1 cellular context compared by ENCODE assay signal in genomic region chr6:28212510-28213212, GRCh38.
TF ChIP-seq lines count a peak whose summit lies in the region.

No MANE protein-coding gene starts in this region.

TF ChIP-seq in K562, 482 proteins besides CTCF, POLR2A, EP300 and RAD21 (continued from another document and continues in another):
- TF ChIP-seq TRIM25 (IDR thresholded peaks at IDR 0.05; ENCODE audit: borderline replicate concordance) (0 out of 2 replicates have a peak, but pooled peaks have one; percentile 38), GABPA (tag; conservative IDR thresholded peaks at IDR 0.05; ENCODE audit: low read depth) (no peak), CHAMP1 (IDR thresholded peaks at IDR 0.05) (peak; percentile 80), ZNF24 (IDR thresholded peaks at IDR 0.05) (peak; percentile 77; the same call in 1 of the 2 replicates), ZNF316 (IDR thresholded peaks at IDR 0.05) (peak; percentile 88), ZFP30 (CRISPR knock-in tag; IDR thresholded peaks at IDR 0.05; ENCODE audit: borderline replicate concordance) (no peak), POLR2AphosphoS5 (IDR thresholded peaks at IDR 0.05; ENCODE audit: control insufficient read depth, insufficient read depth, low read depth, low read length) (0 out of 2 replicates have a peak, but pooled peaks have one; percentile 34), GTF2A2 (tag; IDR thresholded peaks at IDR 0.05) (no peak), BDP1 (IDR thresholded peaks at IDR 0.05; ENCODE audit: insufficient read depth, insufficient read length) (peak; percentile 98), ID3 (CRISPR knock-in tag; IDR thresholded peaks at IDR 0.05) (no peak), ID3 (tag; IDR thresholded peaks at IDR 0.05) (peak; percentile 87; the same call in 1 of the 2 replicates), FOS (IDR thresholded peaks at IDR 0.05; ENCODE audit: extremely low read depth, insufficient read length) (peak; percentile 20), IFI16 (CRISPR knock-in tag; IDR thresholded peaks at IDR 0.05) (peak; percentile 51; the same call in 1 of the 2 replicates), ZNF609 (CRISPR knock-in tag; IDR thresholded peaks at IDR 0.05; ENCODE audit: borderline replicate concordance) (no peak), CSDE1 (IDR thresholded peaks at IDR 0.05) (peak in 1 of 2 experiments; percentile 89; a peak in 2 of 4 replicates), TARDBP (IDR thresholded peaks at IDR 0.05) (peak; percentile 84; the same call in 1 of the 2 replicates), XRCC4 (IDR thresholded peaks at IDR 0.05; ENCODE audit: extremely low read depth, insufficient read depth, insufficient read length) (no peak), ETV1 (tag; conservative IDR thresholded peaks at IDR 0.05; ENCODE audit: low read depth) (peak; percentile 5; the same call in 1 of the 2 replicates), CEBPB (tag; IDR thresholded peaks at IDR 0.05) (peak; percentile 90), SP1 (CRISPR knock-in tag; IDR thresholded peaks at IDR 0.05) (peak; percentile 93), MYNN (IDR thresholded peaks at IDR 0.05) (peak; percentile 15; the same call in 1 of the 2 replicates), MYNN (CRISPR knock-in tag; IDR thresholded peaks at IDR 0.05) (no peak), HDAC8 (tag; IDR thresholded peaks at IDR 0.05) (no peak; the same call in none of the 2 replicates), ZNF57 (CRISPR knock-in tag; IDR thresholded peaks at IDR 0.05) (no peak)
- TF ChIP-seq, protein P1, sequence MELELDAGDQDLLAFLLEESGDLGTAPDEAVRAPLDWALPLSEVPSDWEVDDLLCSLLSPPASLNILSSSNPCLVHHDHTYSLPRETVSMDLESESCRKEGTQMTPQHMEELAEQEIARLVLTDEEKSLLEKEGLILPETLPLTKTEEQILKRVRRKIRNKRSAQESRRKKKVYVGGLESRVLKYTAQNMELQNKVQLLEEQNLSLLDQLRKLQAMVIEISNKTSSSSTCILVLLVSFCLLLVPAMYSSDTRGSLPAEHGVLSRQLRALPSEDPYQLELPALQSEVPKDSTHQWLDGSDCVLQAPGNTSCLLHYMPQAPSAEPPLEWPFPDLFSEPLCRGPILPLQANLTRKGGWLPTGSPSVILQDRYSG (tag; conservative IDR thresholded peaks at IDR 0.05; ENCODE audit: low read depth), result no peak
- TF ChIP-seq, protein P2, sequence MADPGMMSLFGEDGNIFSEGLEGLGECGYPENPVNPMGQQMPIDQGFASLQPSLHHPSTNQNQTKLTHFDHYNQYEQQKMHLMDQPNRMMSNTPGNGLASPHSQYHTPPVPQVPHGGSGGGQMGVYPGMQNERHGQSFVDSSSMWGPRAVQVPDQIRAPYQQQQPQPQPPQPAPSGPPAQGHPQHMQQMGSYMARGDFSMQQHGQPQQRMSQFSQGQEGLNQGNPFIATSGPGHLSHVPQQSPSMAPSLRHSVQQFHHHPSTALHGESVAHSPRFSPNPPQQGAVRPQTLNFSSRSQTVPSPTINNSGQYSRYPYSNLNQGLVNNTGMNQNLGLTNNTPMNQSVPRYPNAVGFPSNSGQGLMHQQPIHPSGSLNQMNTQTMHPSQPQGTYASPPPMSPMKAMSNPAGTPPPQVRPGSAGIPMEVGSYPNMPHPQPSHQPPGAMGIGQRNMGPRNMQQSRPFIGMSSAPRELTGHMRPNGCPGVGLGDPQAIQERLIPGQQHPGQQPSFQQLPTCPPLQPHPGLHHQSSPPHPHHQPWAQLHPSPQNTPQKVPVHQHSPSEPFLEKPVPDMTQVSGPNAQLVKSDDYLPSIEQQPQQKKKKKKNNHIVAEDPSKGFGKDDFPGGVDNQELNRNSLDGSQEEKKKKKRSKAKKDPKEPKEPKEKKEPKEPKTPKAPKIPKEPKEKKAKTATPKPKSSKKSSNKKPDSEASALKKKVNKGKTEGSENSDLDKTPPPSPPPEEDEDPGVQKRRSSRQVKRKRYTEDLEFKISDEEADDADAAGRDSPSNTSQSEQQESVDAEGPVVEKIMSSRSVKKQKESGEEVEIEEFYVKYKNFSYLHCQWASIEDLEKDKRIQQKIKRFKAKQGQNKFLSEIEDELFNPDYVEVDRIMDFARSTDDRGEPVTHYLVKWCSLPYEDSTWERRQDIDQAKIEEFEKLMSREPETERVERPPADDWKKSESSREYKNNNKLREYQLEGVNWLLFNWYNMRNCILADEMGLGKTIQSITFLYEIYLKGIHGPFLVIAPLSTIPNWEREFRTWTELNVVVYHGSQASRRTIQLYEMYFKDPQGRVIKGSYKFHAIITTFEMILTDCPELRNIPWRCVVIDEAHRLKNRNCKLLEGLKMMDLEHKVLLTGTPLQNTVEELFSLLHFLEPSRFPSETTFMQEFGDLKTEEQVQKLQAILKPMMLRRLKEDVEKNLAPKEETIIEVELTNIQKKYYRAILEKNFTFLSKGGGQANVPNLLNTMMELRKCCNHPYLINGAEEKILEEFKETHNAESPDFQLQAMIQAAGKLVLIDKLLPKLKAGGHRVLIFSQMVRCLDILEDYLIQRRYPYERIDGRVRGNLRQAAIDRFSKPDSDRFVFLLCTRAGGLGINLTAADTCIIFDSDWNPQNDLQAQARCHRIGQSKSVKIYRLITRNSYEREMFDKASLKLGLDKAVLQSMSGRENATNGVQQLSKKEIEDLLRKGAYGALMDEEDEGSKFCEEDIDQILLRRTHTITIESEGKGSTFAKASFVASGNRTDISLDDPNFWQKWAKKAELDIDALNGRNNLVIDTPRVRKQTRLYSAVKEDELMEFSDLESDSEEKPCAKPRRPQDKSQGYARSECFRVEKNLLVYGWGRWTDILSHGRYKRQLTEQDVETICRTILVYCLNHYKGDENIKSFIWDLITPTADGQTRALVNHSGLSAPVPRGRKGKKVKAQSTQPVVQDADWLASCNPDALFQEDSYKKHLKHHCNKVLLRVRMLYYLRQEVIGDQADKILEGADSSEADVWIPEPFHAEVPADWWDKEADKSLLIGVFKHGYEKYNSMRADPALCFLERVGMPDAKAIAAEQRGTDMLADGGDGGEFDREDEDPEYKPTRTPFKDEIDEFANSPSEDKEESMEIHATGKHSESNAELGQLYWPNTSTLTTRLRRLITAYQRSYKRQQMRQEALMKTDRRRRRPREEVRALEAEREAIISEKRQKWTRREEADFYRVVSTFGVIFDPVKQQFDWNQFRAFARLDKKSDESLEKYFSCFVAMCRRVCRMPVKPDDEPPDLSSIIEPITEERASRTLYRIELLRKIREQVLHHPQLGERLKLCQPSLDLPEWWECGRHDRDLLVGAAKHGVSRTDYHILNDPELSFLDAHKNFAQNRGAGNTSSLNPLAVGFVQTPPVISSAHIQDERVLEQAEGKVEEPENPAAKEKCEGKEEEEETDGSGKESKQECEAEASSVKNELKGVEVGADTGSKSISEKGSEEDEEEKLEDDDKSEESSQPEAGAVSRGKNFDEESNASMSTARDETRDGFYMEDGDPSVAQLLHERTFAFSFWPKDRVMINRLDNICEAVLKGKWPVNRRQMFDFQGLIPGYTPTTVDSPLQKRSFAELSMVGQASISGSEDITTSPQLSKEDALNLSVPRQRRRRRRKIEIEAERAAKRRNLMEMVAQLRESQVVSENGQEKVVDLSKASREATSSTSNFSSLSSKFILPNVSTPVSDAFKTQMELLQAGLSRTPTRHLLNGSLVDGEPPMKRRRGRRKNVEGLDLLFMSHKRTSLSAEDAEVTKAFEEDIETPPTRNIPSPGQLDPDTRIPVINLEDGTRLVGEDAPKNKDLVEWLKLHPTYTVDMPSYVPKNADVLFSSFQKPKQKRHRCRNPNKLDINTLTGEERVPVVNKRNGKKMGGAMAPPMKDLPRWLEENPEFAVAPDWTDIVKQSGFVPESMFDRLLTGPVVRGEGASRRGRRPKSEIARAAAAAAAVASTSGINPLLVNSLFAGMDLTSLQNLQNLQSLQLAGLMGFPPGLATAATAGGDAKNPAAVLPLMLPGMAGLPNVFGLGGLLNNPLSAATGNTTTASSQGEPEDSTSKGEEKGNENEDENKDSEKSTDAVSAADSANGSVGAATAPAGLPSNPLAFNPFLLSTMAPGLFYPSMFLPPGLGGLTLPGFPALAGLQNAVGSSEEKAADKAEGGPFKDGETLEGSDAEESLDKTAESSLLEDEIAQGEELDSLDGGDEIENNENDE (IDR thresholded peaks at IDR 0.05; ENCODE audit: low read depth, low read length), result peak; percentile 38
- TF ChIP-seq, protein P3, sequence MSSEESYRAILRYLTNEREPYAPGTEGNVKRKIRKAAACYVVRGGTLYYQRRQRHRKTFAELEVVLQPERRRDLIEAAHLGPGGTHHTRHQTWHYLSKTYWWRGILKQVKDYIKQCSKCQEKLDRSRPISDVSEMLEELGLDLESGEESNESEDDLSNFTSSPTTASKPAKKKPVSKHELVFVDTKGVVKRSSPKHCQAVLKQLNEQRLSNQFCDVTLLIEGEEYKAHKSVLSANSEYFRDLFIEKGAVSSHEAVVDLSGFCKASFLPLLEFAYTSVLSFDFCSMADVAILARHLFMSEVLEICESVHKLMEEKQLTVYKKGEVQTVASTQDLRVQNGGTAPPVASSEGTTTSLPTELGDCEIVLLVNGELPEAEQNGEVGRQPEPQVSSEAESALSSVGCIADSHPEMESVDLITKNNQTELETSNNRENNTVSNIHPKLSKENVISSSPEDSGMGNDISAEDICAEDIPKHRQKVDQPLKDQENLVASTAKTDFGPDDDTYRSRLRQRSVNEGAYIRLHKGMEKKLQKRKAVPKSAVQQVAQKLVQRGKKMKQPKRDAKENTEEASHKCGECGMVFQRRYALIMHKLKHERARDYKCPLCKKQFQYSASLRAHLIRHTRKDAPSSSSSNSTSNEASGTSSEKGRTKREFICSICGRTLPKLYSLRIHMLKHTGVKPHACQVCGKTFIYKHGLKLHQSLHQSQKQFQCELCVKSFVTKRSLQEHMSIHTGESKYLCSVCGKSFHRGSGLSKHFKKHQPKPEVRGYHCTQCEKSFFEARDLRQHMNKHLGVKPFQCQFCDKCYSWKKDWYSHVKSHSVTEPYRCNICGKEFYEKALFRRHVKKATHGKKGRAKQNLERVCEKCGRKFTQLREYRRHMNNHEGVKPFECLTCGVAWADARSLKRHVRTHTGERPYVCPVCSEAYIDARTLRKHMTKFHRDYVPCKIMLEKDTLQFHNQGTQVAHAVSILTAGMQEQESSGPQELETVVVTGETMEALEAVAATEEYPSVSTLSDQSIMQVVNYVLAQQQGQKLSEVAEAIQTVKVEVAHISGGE (CRISPR knock-in tag; IDR thresholded peaks at IDR 0.05), result peak in 1 of 3 experiments; percentile 63; a peak in 2 of 6 replicates
